Comparison of ENCODE assay signal across 18 cellular contexts in the genomic region with DNA sequence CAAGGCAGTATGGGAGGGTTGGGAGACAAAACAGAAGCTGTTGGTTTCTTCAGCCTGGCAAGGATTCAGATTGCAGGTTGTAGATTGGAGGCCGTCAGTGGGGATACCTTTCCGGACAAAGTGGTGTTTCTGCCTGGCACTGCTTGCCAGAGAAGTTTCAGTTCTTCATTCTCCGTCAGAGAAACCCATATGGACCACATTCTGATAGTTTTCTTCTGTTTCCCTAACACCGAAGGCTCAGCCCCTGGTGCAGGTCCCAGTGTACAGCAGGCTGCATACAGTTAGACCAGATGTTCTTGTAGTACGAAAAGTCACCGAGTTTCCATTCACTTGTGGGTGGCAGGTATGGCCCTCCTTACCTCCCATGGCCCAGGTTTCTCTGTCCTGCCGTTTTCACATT.
"Had no signal": no experiment of that assay in that cellular context is flagged by ENCODE, and none has a peak within 500 bp of the region (broad histone marks: within the 10 kb centered on the region; RNA-seq: fewer than 3 reads in every experiment).

No MANE protein-coding gene starts in this region.

- H3K9me3 Mint-ChIP-seq: activated B cell treated with CpG ODN at 0.5 μM for 24 hours; activated CD4-positive, alpha-beta T cell treated with anti-CD3 and anti-CD28 coated beads, Interleukin-2, amount 10 ng/mL, durations not matched to agents 7 days and 5 days; activated naive CD4-positive, alpha-beta T cell treated with anti-CD3 and anti-CD28 coated beads, Interleukin-2, amount 50 U/mL, for 24 hours; effector memory CD8-positive, alpha-beta T cell; natural killer cell treated with Interleukin-12 subunit alpha and Interleukin-12 subunit beta and Interleukin-15 and Interleukin-18, amount 100 ng/mL, for 72 hours; stimulated activated naive CD8-positive, alpha-beta T cell treated with anti-CD3 and anti-CD28 coated beads, Interleukin-15, amount 100 ng/mL, for 72 hours had no signal

- H3K27ac Mint-ChIP-seq: activated B cell treated with CpG ODN at 0.5 μM for 24 hours; activated CD4-positive, alpha-beta T cell treated with anti-CD3 and anti-CD28 coated beads, Interleukin-2, amount 10 ng/mL, durations not matched to agents 7 days and 5 days; activated naive CD4-positive, alpha-beta T cell treated with anti-CD3 and anti-CD28 coated beads, Interleukin-2, amount 50 U/mL, for 24 hours; natural killer cell treated with Interleukin-12 subunit alpha and Interleukin-12 subunit beta and Interleukin-15 and Interleukin-18, amount 100 ng/mL, for 72 hours; T-helper 17 cell had no signal

- H3K4me1 ChIP-seq: testis had no signal

- H3K4me3 ChIP-seq: mucosa of descending colon, sigmoid colon, testis had no signal

- H3K9me3 ChIP-seq: mucosa of descending colon, sigmoid colon, testis had no signal

- ATAC-seq: effector memory CD8-positive, alpha-beta T cell; left cardiac atrium; mucosa of descending colon; natural killer cell treated with Interleukin-12 subunit alpha and Interleukin-12 subunit beta and Interleukin-15 and Interleukin-18, amount 100 ng/mL, for 72 hours; stimulated activated naive CD8-positive, alpha-beta T cell treated with anti-CD3 and anti-CD28 coated beads, Interleukin-15, amount 100 ng/mL, for 72 hours; T-helper 17 cell had no signal

- H3K36me3 Mint-ChIP-seq: natural killer cell treated with Interleukin-12 subunit alpha and Interleukin-12 subunit beta and Interleukin-15 and Interleukin-18, amount 100 ng/mL, for 72 hours had no signal

- H3K4me3 Mint-ChIP-seq: activated B cell treated with CpG ODN at 0.5 μM for 24 hours; activated CD4-positive, alpha-beta T cell treated with anti-CD3 and anti-CD28 coated beads, Interleukin-2, amount 10 ng/mL, durations not matched to agents 7 days and 5 days; activated naive CD4-positive, alpha-beta T cell treated with anti-CD3 and anti-CD28 coated beads, Interleukin-2, amount 50 U/mL, for 24 hours; brain; effector memory CD8-positive, alpha-beta T cell; natural killer cell treated with Interleukin-12 subunit alpha and Interleukin-12 subunit beta and Interleukin-15 and Interleukin-18, amount 100 ng/mL, for 72 hours; stimulated activated naive CD8-positive, alpha-beta T cell treated with anti-CD3 and anti-CD28 coated beads, Interleukin-15, amount 100 ng/mL, for 72 hours; T-helper 17 cell had no signal

- H3K27me3 Mint-ChIP-seq: activated B cell treated with CpG ODN at 0.5 μM for 24 hours; activated CD4-positive, alpha-beta T cell treated with anti-CD3 and anti-CD28 coated beads, Interleukin-2, amount 10 ng/mL, durations not matched to agents 7 days and 5 days; activated naive CD4-positive, alpha-beta T cell treated with anti-CD3 and anti-CD28 coated beads, Interleukin-2, amount 50 U/mL, for 24 hours; brain; effector memory CD8-positive, alpha-beta T cell; natural killer cell treated with Interleukin-12 subunit alpha and Interleukin-12 subunit beta and Interleukin-15 and Interleukin-18, amount 100 ng/mL, for 72 hours; stimulated activated naive CD8-positive, alpha-beta T cell treated with anti-CD3 and anti-CD28 coated beads, Interleukin-15, amount 100 ng/mL, for 72 hours; T-helper 17 cell had no signal

- H3K27ac ChIP-seq: testis had no signal

- DNase-seq: activated B cell treated with CpG ODN at 0.5 μM for 24 hours; activated CD4-positive, alpha-beta T cell treated with anti-CD3 and anti-CD28 coated beads, Interleukin-2, amount 10 ng/mL, durations not matched to agents 7 days and 5 days; activated CD8-positive, alpha-beta memory T cell treated with anti-CD3 and anti-CD28 coated beads for 24 hours; activated T-cell treated with anti-CD3 and anti-CD28 coated beads for 4 hours; effector memory CD8-positive, alpha-beta T cell; erythroblast; left cardiac atrium; mucosa of descending colon; nucleus accumbens; sigmoid colon; stimulated activated CD4-positive, alpha-beta T cell treated with anti-CD3 and anti-CD28 coated beads, Interleukin-4, amount 100 ng/mL, for 1 hour; stimulated activated CD8-positive, alpha-beta memory T cell treated with anti-CD3 and anti-CD28 coated beads, Interleukin-4, amount 100 ng/mL, for 48 hours; stimulated activated naive CD8-positive, alpha-beta T cell treated with anti-CD3 and anti-CD28 coated beads, Interleukin-15, amount 100 ng/mL, for 72 hours; T-helper 17 cell; testis had no signal

- H3K27me3 ChIP-seq: sigmoid colon, testis had no signal
